In genomic region chr2:192218970-192219369, GRCh38 we compare ENCODE assay signal across 27 cellular contexts. TPM values are rescaled to one million over a fixed set of nuclear protein-coding genes. Genes with fewer than 3 reads are reported as not detected.
"Had no signal": no experiment of that assay in that cellular context is flagged by ENCODE, and none has a peak within 500 bp of the region (broad histone marks: within the 10 kb centered on the region; RNA-seq: fewer than 3 reads in every experiment).

No MANE protein-coding gene starts in this region.

- H3K9me3 ChIP-seq: stomach, suprapubic skin, testis, thoracic aorta, thyroid gland, tibial artery, tibial nerve, transverse colon, upper lobe of left lung, upper lobe of right lung, uterus, vagina had no signal

- H3K27ac ChIP-seq: stomach, suprapubic skin, testis, thoracic aorta, thyroid gland, tibial artery, tibial nerve, transverse colon, upper lobe of left lung, upper lobe of right lung, uterus, vagina had no signal

- H3K27me3 ChIP-seq: stomach, suprapubic skin, testis, thyroid gland, tibial artery, tibial nerve, transverse colon, upper lobe of left lung, upper lobe of right lung, uterus, vagina had no signal

- DNase-seq: stimulated activated CD4-positive, alpha-beta T cell treated with anti-CD3 and anti-CD28 coated beads, Interleukin-2, amount 100 ng/mL, for 48 hours; stimulated activated CD4-positive, alpha-beta T cell treated with anti-CD3 and anti-CD28 coated beads, Interleukin-4, amount 100 ng/mL, for 1 hour; stimulated activated CD4-positive, alpha-beta T cell treated with anti-CD3 and anti-CD28 coated beads, Interleukin-4, amount 100 ng/mL, for 24 hours; stimulated activated CD4-positive, alpha-beta T cell treated with anti-CD3 and anti-CD28 coated beads, Interleukin-4, amount 100 ng/mL, for 4 hours; stimulated activated CD8-positive, alpha-beta memory T cell treated with anti-CD3 and anti-CD28 coated beads, Interleukin-4, amount 100 ng/mL, for 48 hours; stimulated activated naive B cell treated with anti-CD40 and anti-IgM and Interleukin-4, amounts not matched to agents 10 μg/mL and 1 μg/mL and 100 μg/mL, for 72 hours; stimulated activated naive CD4-positive, alpha-beta T cell; stimulated activated naive CD4-positive, alpha-beta T cell treated with Interleukin-2 at 50 U/mL for 16 hours; stimulated activated naive CD8-positive, alpha-beta T cell treated with anti-CD3 and anti-CD28 coated beads, Interleukin-15, amount 100 ng/mL, for 72 hours; stimulated activated naive CD8-positive, alpha-beta T cell treated with anti-CD3 and anti-CD28 coated beads, Interleukin-15, Interleukin-2, amounts not matched to agents 100 U/mL and 50 U/mL, for 24 hours; stomach; substantia nigra; testis; thyroid gland; tibial artery; transverse colon; trophoblast cell; upper lobe of left lung; upper lobe of right lung; uterus had no signal

- H3K4me3 ChIP-seq: stomach, suprapubic skin, testis, thoracic aorta, thyroid gland, tibial artery, tibial nerve, transverse colon, upper lobe of left lung, upper lobe of right lung, uterus, vagina had no signal

- H3K36me3 ChIP-seq: stomach, suprapubic skin, thoracic aorta, thyroid gland, tibial artery, tibial nerve, transverse colon, upper lobe of left lung, upper lobe of right lung, uterus, vagina had no signal

- H3K4me1 ChIP-seq: stomach, suprapubic skin, testis, thyroid gland, tibial artery, tibial nerve, transverse colon, upper lobe of left lung, upper lobe of right lung, uterus, vagina had no signal

- FAIRE-seq: urothelium cell line had no signal

- ATAC-seq: stimulated activated effector memory CD8-positive, alpha-beta T cell treated with anti-CD3 and anti-CD28 coated beads, Interleukin-12 subunit alpha, Interleukin-12 subunit beta, amount 100 ng/mL, for 72 hours; stimulated activated memory B cell treated with anti-CD40 and anti-IgM and Interleukin-4, amounts not matched to agents 10 μg/mL and 1 μg/mL and 100 μg/mL, for 72 hours; stimulated activated naive B cell treated with anti-CD40 and anti-IgM and Interleukin-4, amounts not matched to agents 10 μg/mL and 1 μg/mL and 100 μg/mL, for 72 hours; stimulated activated naive CD8-positive, alpha-beta T cell treated with anti-CD3 and anti-CD28 coated beads, Interleukin-15, amount 100 ng/mL, for 72 hours; stimulated activated naive CD8-positive, alpha-beta T cell treated with anti-CD3 and anti-CD28 coated beads, Interleukin-15, Interleukin-2, amounts not matched to agents 100 U/mL and 50 U/mL, for 24 hours; upper lobe of right lung had no signal

RNA-seq across cellular contexts. Expression of gene TMEFF2, which starts 24.2 kb away (rescaled TPM):
- total RNA-seq: tibial nerve, upper lobe of right lung, vagina had no signal
